20 cellular contexts compared by ENCODE assay signal in the genomic region with DNA sequence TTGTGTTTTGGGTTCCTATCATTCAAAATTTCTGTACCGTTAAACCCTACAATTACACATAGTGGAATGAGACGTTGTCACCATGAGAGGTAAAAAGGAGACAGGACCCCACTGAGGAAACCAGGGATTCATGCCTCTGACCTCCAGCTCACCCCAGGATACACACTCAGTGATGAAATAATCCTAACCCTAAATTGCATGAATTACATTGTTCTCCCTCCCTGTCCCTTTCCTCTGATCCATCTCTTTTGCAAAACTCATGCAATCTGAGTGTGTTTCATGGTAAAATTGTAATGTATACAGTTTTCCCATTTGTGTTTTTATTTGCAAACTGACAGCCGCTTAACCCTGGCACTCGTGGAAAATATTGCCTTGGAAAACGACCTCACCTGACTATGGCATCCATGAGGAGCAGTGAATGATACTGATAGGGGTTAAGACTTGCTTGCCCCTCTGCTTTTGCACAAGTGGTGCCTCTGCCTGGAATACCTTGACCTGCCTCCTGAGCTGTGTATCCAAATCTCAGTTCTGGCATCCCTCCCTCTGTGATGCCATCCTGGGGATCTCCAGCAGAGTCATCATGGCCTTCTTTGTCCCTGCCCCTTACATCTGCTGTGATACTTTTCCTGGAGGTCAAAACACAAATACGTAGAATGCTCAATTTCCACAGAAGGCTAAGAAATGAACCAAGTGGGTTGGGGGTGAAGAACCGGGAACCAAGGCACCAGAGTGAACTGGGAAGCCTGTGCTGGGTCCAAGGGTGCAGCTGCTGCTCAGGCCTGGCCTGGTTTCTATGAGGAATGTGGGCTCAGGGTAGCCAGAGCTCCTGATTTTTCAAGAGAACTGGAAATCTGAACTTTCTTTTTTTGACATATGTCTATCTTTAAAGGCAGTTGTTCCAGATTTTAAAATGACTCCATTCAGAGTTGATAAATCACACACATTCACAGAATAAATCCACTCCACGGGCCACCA.
DNase-seq lines count a peak whose midpoint lies in the region; TF ChIP-seq lines count a peak whose summit lies in the region.
"Had no signal": no experiment of that assay in that cellular context is flagged by ENCODE, and none has a peak within 500 bp of the region (broad histone marks: within the 10 kb centered on the region; RNA-seq: fewer than 3 reads in every experiment).

No MANE protein-coding gene starts in this region.

- no peak overlapping the region for H3K27ac Mint-ChIP-seq in endothelial cell (ENCODE audit: unreplicated experiment)
- H3K27ac Mint-ChIP-seq: activated naive CD8-positive, alpha-beta T cell treated with anti-CD3 and anti-CD28 coated beads for 36 hours; immature natural killer cell; nephron progenitor cell; T-helper 17 cell had no signal

- H3K27me3 Mint-ChIP-seq in endothelial cell (ENCODE audit: unreplicated experiment), result peaks cover 2% of the 10 kb centered on the region
- H3K27me3 Mint-ChIP-seq: activated naive CD8-positive, alpha-beta T cell treated with anti-CD3 and anti-CD28 coated beads for 36 hours; T-helper 17 cell had no signal

- H3K36me3 Mint-ChIP-seq in endothelial cell (ENCODE audit: low read depth, unreplicated experiment), result no peaks in the 10 kb centered on the region
- H3K36me3 Mint-ChIP-seq: activated naive CD8-positive, alpha-beta T cell treated with anti-CD3 and anti-CD28 coated beads for 36 hours; immature natural killer cell had no signal

- no peak for TF ChIP-seq CTCF in RWPE1 (conservative IDR thresholded peaks at IDR 0.05; ENCODE audit: low read depth)
- peak; percentile 95 for TF ChIP-seq CTCF in subcutaneous adipose tissue (IDR thresholded peaks at IDR 0.05; ENCODE audit: low read depth)
- TF ChIP-seq CTCF in endothelial cell (IDR thresholded peaks at IDR 0.05; ENCODE audit: unreplicated experiment), result no peak

- H3K27ac ChIP-seq in RWPE1, result peak overlapping the region; percentile 90

- DNase-seq in GM03348 (ENCODE audit: low spot score), result peak; percentile 24
- DNase-seq in RWPE1 (ENCODE audit: low spot score), result peak; percentile 41
- peak; percentile 26 for DNase-seq in fibroblast of gingiva (ENCODE audit: low read depth)
- no peak for DNase-seq in activated CD4-positive, alpha-beta T cell treated with anti-CD3 and anti-CD28 coated beads, Interleukin-2, amount 50 U/mL, for 1 hour
- no peak for DNase-seq in NCI-H1694 (lab: John Stamatoyannopoulos, UW)
- no peak for DNase-seq in endothelial cell (ENCODE audit: low spot score)
- no peak for DNase-seq in NCI-H146 (lab: John Stamatoyannopoulos, UW)
- DNase-seq: activated naive CD8-positive, alpha-beta T cell treated with anti-CD3 and anti-CD28 coated beads for 36 hours; C1 segment of cervical spinal cord; central memory CD4-positive, alpha-beta T cell; DND-41; immature natural killer cell; Kasumi-1; NCI-H1694 treated with DMSO at 0.1 percent for 48 hours; NCI-H526 treated with DMSO at 0.1 percent for 48 hours; nephron progenitor cell; RPMI8226; stimulated activated CD4-positive, alpha-beta T cell treated with anti-CD3 and anti-CD28 coated beads, Interleukin-4, amount 100 ng/mL, for 4 hours; T-helper 17 cell had no signal

- POLR2A ChIA-PET in RWPE1 (lab: Yijun Ruan, JAX; ENCODE audit: low non-redundant PET), result no interaction called here

- no peaks in the 10 kb centered on the region for H3K9me3 Mint-ChIP-seq in endothelial cell (ENCODE audit: unreplicated experiment)
- H3K9me3 Mint-ChIP-seq: activated naive CD8-positive, alpha-beta T cell treated with anti-CD3 and anti-CD28 coated beads for 36 hours; immature natural killer cell; nephron progenitor cell had no signal

- peaks cover 5% of the 10 kb centered on the region for H3K4me1 Mint-ChIP-seq in endothelial cell (ENCODE audit: unreplicated experiment)
- H3K4me1 Mint-ChIP-seq: immature natural killer cell had no signal

- no peak overlapping the region for H3K4me3 Mint-ChIP-seq in endothelial cell (ENCODE audit: unreplicated experiment)
- H3K4me3 Mint-ChIP-seq: activated naive CD8-positive, alpha-beta T cell treated with anti-CD3 and anti-CD28 coated beads for 36 hours; immature natural killer cell; nephron progenitor cell; T-helper 17 cell had no signal

- CTCF ChIA-PET in RWPE1 (lab: Yijun Ruan, JAX), result interaction anchor here (0.6 to 1.5 kb wide), 5 partner anchors 12 to 170 kb away, joined by 3 to 4 read pairs (median 3); no protein-coding TSS in a partner anchor

Comparison
In these comparisons a context has a peak if more than half of its experiments do, and no peak if none do; other contexts are left out.
1. DNase-seq: peak in GM03348 (single experiment), RWPE1 (single experiment) and fibroblast of gingiva (single experiment); none in activated CD4-positive, alpha-beta T cell treated with anti-CD3 and anti-CD28 coated beads, Interleukin-2, amount 50 U/mL, for 1 hour (single experiment), NCI-H1694 (single experiment), endothelial cell (single experiment) and NCI-H146 (single experiment).